Comparison of ENCODE assay signal across 1 cellular context in the genomic region with DNA sequence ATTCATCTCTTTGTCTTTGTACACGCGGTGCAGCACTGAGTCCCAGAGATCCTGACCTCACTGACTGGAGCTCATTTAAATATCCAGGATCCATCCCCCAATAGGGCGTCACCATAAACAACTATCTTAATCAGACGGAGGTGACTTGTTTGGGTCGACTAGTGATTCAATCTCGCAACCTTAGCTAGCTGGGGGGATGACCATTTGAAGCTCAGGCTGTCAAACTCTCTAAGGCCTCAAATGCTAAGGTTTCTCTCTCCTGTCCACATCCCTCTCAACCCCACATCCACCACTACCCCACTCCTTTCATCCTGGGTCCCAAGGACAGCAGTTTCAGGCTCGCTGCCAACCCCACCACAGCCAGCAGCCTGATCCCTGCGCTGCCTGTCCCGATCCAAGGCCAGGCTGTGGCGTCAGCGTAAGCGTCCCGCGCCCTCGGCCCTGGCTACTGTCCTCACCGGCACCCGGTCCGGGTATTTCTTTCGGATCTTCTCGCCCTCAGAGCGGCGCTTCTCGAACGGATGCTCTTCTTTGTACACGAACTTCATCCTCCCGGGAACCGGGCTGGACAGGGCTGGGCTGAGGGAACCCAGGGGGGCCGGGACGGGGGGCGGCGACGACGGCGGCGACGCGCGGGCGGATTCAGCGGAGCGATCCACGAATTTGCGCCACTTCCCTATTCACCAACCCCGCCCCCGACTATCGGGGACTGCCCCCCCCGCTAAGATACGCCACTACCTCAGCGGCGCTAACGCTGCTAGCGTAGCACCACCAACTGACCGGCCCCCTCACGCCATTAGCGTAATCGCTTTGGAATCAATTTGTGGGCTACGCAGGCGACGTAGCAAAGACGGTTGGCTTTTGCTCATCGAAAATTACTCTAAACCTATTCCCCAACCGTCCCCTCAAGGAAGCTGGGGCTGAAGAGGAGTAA.
TF ChIP-seq lines count a peak whose summit lies in the region.

A gene (minus strand): TSS at position 667 of the 934 bp plus-strand sequence. CDS start 119 bp downstream, at position 548.

TF ChIP-seq in HEK293, 187 proteins besides CTCF, POLR2A, EP300 and RAD21 (continued from another document and continues in another):
- TF ChIP-seq, protein P1, sequence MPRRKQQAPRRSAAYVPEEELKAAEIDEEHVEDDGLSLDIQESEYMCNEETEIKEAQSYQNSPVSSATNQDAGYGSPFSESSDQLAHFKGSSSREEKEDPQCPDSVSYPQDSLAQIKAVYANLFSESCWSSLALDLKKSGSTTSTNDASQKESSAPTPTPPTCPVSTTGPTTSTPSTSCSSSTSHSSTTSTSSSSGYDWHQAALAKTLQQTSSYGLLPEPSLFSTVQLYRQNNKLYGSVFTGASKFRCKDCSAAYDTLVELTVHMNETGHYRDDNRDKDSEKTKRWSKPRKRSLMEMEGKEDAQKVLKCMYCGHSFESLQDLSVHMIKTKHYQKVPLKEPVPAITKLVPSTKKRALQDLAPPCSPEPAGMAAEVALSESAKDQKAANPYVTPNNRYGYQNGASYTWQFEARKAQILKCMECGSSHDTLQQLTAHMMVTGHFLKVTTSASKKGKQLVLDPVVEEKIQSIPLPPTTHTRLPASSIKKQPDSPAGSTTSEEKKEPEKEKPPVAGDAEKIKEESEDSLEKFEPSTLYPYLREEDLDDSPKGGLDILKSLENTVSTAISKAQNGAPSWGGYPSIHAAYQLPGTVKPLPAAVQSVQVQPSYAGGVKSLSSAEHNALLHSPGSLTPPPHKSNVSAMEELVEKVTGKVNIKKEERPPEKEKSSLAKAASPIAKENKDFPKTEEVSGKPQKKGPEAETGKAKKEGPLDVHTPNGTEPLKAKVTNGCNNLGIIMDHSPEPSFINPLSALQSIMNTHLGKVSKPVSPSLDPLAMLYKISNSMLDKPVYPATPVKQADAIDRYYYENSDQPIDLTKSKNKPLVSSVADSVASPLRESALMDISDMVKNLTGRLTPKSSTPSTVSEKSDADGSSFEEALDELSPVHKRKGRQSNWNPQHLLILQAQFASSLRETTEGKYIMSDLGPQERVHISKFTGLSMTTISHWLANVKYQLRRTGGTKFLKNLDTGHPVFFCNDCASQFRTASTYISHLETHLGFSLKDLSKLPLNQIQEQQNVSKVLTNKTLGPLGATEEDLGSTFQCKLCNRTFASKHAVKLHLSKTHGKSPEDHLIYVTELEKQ (tag by site-specific recombination; IDR thresholded peaks at IDR 0.05; ENCODE audit: borderline replicate concordance): 0 out of 2 replicates have a peak, but pooled peaks have one; percentile 22
- peak; percentile 89 for TF ChIP-seq GLIS1 (tag by site-specific recombination; IDR thresholded peaks at IDR 0.05)
- TF ChIP-seq ZNF211 (tag by site-specific recombination; IDR thresholded peaks at IDR 0.05; ENCODE audit: low read depth): no peak
- TF ChIP-seq WT1 (tag by site-specific recombination; IDR thresholded peaks at IDR 0.05): peak; percentile 30; the same call in 1 of the 2 replicates
- TF ChIP-seq ZNF549 (tag by site-specific recombination; IDR thresholded peaks at IDR 0.05): no peak
- no peak for TF ChIP-seq ZNF621 (tag by site-specific recombination; IDR thresholded peaks at IDR 0.05)
- TF ChIP-seq ZNF416 (tag by site-specific recombination; IDR thresholded peaks at IDR 0.05): no peak
- peak; percentile 73 for TF ChIP-seq ZEB2 (tag by site-specific recombination; IDR thresholded peaks at IDR 0.05)
- TF ChIP-seq, protein P2, sequence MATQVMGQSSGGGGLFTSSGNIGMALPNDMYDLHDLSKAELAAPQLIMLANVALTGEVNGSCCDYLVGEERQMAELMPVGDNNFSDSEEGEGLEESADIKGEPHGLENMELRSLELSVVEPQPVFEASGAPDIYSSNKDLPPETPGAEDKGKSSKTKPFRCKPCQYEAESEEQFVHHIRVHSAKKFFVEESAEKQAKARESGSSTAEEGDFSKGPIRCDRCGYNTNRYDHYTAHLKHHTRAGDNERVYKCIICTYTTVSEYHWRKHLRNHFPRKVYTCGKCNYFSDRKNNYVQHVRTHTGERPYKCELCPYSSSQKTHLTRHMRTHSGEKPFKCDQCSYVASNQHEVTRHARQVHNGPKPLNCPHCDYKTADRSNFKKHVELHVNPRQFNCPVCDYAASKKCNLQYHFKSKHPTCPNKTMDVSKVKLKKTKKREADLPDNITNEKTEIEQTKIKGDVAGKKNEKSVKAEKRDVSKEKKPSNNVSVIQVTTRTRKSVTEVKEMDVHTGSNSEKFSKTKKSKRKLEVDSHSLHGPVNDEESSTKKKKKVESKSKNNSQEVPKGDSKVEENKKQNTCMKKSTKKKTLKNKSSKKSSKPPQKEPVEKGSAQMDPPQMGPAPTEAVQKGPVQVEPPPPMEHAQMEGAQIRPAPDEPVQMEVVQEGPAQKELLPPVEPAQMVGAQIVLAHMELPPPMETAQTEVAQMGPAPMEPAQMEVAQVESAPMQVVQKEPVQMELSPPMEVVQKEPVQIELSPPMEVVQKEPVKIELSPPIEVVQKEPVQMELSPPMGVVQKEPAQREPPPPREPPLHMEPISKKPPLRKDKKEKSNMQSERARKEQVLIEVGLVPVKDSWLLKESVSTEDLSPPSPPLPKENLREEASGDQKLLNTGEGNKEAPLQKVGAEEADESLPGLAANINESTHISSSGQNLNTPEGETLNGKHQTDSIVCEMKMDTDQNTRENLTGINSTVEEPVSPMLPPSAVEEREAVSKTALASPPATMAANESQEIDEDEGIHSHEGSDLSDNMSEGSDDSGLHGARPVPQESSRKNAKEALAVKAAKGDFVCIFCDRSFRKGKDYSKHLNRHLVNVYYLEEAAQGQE (tag by site-specific recombination; IDR thresholded peaks at IDR 0.05): peak; percentile 81
- no peak for TF ChIP-seq ZNF274 (IDR thresholded peaks at IDR 0.05; ENCODE audit: low read length)
- no peak for TF ChIP-seq ZNF274 (tag by site-specific recombination; IDR thresholded peaks at IDR 0.05; ENCODE audit: borderline replicate concordance)
- peak; percentile 88 for TF ChIP-seq KLF16 (tag by site-specific recombination; IDR thresholded peaks at IDR 0.05)
- no peak for TF ChIP-seq ZNF114 (tag by site-specific recombination; IDR thresholded peaks at IDR 0.05)
- TF ChIP-seq, protein P3, sequence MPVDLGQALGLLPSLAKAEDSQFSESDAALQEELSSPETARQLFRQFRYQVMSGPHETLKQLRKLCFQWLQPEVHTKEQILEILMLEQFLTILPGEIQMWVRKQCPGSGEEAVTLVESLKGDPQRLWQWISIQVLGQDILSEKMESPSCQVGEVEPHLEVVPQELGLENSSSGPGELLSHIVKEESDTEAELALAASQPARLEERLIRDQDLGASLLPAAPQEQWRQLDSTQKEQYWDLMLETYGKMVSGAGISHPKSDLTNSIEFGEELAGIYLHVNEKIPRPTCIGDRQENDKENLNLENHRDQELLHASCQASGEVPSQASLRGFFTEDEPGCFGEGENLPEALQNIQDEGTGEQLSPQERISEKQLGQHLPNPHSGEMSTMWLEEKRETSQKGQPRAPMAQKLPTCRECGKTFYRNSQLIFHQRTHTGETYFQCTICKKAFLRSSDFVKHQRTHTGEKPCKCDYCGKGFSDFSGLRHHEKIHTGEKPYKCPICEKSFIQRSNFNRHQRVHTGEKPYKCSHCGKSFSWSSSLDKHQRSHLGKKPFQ (tag by site-specific recombination; IDR thresholded peaks at IDR 0.05): no peak
- TF ChIP-seq ZNF626 (tag by site-specific recombination; IDR thresholded peaks at IDR 0.05): no peak
- TF ChIP-seq, protein P4, sequence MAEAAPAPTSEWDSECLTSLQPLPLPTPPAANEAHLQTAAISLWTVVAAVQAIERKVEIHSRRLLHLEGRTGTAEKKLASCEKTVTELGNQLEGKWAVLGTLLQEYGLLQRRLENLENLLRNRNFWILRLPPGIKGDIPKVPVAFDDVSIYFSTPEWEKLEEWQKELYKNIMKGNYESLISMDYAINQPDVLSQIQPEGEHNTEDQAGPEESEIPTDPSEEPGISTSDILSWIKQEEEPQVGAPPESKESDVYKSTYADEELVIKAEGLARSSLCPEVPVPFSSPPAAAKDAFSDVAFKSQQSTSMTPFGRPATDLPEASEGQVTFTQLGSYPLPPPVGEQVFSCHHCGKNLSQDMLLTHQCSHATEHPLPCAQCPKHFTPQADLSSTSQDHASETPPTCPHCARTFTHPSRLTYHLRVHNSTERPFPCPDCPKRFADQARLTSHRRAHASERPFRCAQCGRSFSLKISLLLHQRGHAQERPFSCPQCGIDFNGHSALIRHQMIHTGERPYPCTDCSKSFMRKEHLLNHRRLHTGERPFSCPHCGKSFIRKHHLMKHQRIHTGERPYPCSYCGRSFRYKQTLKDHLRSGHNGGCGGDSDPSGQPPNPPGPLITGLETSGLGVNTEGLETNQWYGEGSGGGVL (tag by site-specific recombination; IDR thresholded peaks at IDR 0.05): no peak
- no peak for TF ChIP-seq ZNF792 (tag by site-specific recombination; IDR thresholded peaks at IDR 0.05)
- TF ChIP-seq ZNF202 (tag by site-specific recombination; IDR thresholded peaks at IDR 0.05; ENCODE audit: borderline replicate concordance): no peak
- no peak for TF ChIP-seq ZNF701 (tag by site-specific recombination; IDR thresholded peaks at IDR 0.05)
- no peak for TF ChIP-seq ZNF394 (tag by site-specific recombination; IDR thresholded peaks at IDR 0.05; ENCODE audit: borderline replicate concordance)
- TF ChIP-seq KLF10 (tag by site-specific recombination; IDR thresholded peaks at IDR 0.05): no peak; the same call in 1 of the 2 replicates
- TF ChIP-seq ZNF596 (tag by site-specific recombination; IDR thresholded peaks at IDR 0.05): no peak
- no peak for TF ChIP-seq ZNF248 (tag by site-specific recombination; IDR thresholded peaks at IDR 0.05)
- TF ChIP-seq ZBTB8A (tag by site-specific recombination; IDR thresholded peaks at IDR 0.05): peak; percentile 88
- no peak for TF ChIP-seq ZNF404 (tag by site-specific recombination; IDR thresholded peaks at IDR 0.05)
- no peak for TF ChIP-seq ZSCAN23 (tag by site-specific recombination; IDR thresholded peaks at IDR 0.05)
- no peak for TF ChIP-seq ZNF624 (tag by site-specific recombination; IDR thresholded peaks at IDR 0.05)
- no peak; the same call in 1 of the 2 replicates for TF ChIP-seq ZNF791 (tag by site-specific recombination; IDR thresholded peaks at IDR 0.05)
- TF ChIP-seq ZNF571 (tag by site-specific recombination; IDR thresholded peaks at IDR 0.05): no peak
- TF ChIP-seq ZNF157 (tag by site-specific recombination; IDR thresholded peaks at IDR 0.05): no peak
- no peak for TF ChIP-seq ZNF341 (tag by site-specific recombination; IDR thresholded peaks at IDR 0.05; ENCODE audit: low read depth)
- TF ChIP-seq, protein P5, sequence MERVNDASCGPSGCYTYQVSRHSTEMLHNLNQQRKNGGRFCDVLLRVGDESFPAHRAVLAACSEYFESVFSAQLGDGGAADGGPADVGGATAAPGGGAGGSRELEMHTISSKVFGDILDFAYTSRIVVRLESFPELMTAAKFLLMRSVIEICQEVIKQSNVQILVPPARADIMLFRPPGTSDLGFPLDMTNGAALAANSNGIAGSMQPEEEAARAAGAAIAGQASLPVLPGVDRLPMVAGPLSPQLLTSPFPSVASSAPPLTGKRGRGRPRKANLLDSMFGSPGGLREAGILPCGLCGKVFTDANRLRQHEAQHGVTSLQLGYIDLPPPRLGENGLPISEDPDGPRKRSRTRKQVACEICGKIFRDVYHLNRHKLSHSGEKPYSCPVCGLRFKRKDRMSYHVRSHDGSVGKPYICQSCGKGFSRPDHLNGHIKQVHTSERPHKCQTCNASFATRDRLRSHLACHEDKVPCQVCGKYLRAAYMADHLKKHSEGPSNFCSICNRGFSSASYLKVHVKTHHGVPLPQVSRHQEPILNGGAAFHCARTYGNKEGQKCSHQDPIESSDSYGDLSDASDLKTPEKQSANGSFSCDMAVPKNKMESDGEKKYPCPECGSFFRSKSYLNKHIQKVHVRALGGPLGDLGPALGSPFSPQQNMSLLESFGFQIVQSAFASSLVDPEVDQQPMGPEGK (tag by site-specific recombination; IDR thresholded peaks at IDR 0.05): peak; percentile 98
- no peak for TF ChIP-seq ZNF521 (tag by site-specific recombination; IDR thresholded peaks at IDR 0.05)
- TF ChIP-seq ZNF391 (tag by site-specific recombination; IDR thresholded peaks at IDR 0.05; ENCODE audit: borderline replicate concordance, low read depth): peak; percentile 74; the same call in 1 of the 2 replicates
- TF ChIP-seq ZNF37A (tag by site-specific recombination; IDR thresholded peaks at IDR 0.05): no peak
- TF ChIP-seq KLF8 (tag by site-specific recombination; IDR thresholded peaks at IDR 0.05): peak; percentile 72
- no peak for TF ChIP-seq ZNF768 (tag by site-specific recombination; IDR thresholded peaks at IDR 0.05)
- TF ChIP-seq EGR2 (tag by site-specific recombination; IDR thresholded peaks at IDR 0.05; ENCODE audit: low read depth): peak; percentile 66
- no peak for TF ChIP-seq ZNF214 (tag by site-specific recombination; IDR thresholded peaks at IDR 0.05; ENCODE audit: borderline replicate concordance)
- TF ChIP-seq, protein P6, sequence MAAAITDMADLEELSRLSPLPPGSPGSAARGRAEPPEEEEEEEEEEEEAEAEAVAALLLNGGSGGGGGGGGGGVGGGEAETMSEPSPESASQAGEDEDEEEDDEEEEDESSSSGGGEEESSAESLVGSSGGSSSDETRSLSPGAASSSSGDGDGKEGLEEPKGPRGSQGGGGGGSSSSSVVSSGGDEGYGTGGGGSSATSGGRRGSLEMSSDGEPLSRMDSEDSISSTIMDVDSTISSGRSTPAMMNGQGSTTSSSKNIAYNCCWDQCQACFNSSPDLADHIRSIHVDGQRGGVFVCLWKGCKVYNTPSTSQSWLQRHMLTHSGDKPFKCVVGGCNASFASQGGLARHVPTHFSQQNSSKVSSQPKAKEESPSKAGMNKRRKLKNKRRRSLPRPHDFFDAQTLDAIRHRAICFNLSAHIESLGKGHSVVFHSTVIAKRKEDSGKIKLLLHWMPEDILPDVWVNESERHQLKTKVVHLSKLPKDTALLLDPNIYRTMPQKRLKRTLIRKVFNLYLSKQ (tag by site-specific recombination; IDR thresholded peaks at IDR 0.05; ENCODE audit: borderline replicate concordance): no peak
- TF ChIP-seq FEZF1 (tag by site-specific recombination; IDR thresholded peaks at IDR 0.05): no peak
- peak; percentile 66 for TF ChIP-seq ZFHX2 (tag by site-specific recombination; conservative IDR thresholded peaks at IDR 0.05)
- no peak for TF ChIP-seq RBAK (tag by site-specific recombination; IDR thresholded peaks at IDR 0.05)
- no peak for TF ChIP-seq TCF7L2 (IDR thresholded peaks at IDR 0.05; ENCODE audit: borderline replicate concordance, low read depth, low read length)
- TF ChIP-seq, protein P7, sequence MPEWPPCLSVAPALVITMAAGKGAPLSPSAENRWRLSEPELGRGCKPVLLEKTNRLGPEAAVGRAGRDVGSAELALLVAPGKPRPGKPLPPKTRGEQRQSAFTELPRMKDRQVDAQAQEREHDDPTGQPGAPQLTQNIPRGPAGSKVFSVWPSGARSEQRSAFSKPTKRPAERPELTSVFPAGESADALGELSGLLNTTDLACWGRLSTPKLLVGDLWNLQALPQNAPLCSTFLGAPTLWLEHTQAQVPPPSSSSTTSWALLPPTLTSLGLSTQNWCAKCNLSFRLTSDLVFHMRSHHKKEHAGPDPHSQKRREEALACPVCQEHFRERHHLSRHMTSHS (tag by site-specific recombination; IDR thresholded peaks at IDR 0.05): no peak
- TF ChIP-seq REPIN1 (tag by site-specific recombination; IDR thresholded peaks at IDR 0.05; ENCODE audit: low read depth): no peak
- no peak for TF ChIP-seq ZNF112 (tag by site-specific recombination; IDR thresholded peaks at IDR 0.05)
- TF ChIP-seq, protein P8, sequence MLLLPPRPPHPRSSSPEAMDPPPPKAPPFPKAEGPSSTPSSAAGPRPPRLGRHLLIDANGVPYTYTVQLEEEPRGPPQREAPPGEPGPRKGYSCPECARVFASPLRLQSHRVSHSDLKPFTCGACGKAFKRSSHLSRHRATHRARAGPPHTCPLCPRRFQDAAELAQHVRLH (tag by site-specific recombination; IDR thresholded peaks at IDR 0.05): no peak
- TF ChIP-seq ZNF121 (tag by site-specific recombination; IDR thresholded peaks at IDR 0.05): no peak
- no peak for TF ChIP-seq ZNF132 (tag by site-specific recombination; IDR thresholded peaks at IDR 0.05; ENCODE audit: borderline replicate concordance)
- TF ChIP-seq HOXA7 (CRISPR knock-in tag; IDR thresholded peaks at IDR 0.05; ENCODE audit: borderline replicate concordance): no peak
